ENCODE assay signal across 9 cellular contexts in genomic region chr20:45842169-45842812, GRCh38.
A peak's percentile ranks its signal among the peaks of the same experiment; 100 is the strongest.
DNase-seq lines count a peak whose midpoint lies in the region; ATAC-seq and TF ChIP-seq lines count a peak whose summit lies in the region.
"Had no signal": no experiment of that assay in that cellular context is flagged by ENCODE, and none has a peak within 500 bp of the region (broad histone marks: within the 10 kb centered on the region; RNA-seq: fewer than 3 reads in every experiment).

No MANE protein-coding gene starts in this region.

- H3K27me3 ChIP-seq in neutrophil = no peaks in the 10 kb centered on the region
- no peaks in the 10 kb centered on the region for H3K27me3 ChIP-seq in effector memory CD4-positive, alpha-beta T cell (replicated peaks; ENCODE audit: control insufficient read depth, insufficient read depth, low read length, poor library complexity, severe bottlenecking)

- no peaks in the 10 kb centered on the region for H3K4me1 ChIP-seq in neutrophil (ENCODE audit: control insufficient read depth in 1 of 2, insufficient read depth in 1 of 2, low read depth in 1 of 2, low read length in 1 of 2)
- no peaks in the 10 kb centered on the region for H3K4me1 ChIP-seq in effector memory CD4-positive, alpha-beta T cell (ENCODE audit: control insufficient read depth, insufficient read depth, low read length, poor library complexity, severe bottlenecking)

- H3K4me3 ChIP-seq in choroid plexus epithelial cell (ENCODE audit: low read depth, low read length) (no peak overlapping the region), neutrophil (ENCODE audit: low read depth in 1 of 2, low read length in 1 of 2) (no peak overlapping the region)
- no peak overlapping the region for H3K4me3 ChIP-seq in effector memory CD4-positive, alpha-beta T cell (ENCODE audit: insufficient read depth, low read depth, low read length, poor library complexity, severe bottlenecking)

- ATAC-seq in HG03103 (IDR thresholded peaks at IDR 0.05; ENCODE audit: low read depth, unreplicated experiment) = peak; percentile 92
- no peak for ATAC-seq in GM21515 (IDR thresholded peaks at IDR 0.05; ENCODE audit: unreplicated experiment)

- TF ChIP-seq CTCF in choroid plexus epithelial cell (conservative IDR thresholded peaks at IDR 0.05; ENCODE audit: low read depth, low read length) (no peak), neutrophil (IDR thresholded peaks at IDR 0.05) (no peak)

- H3K9me3 ChIP-seq in neutrophil = no peaks in the 10 kb centered on the region
- no peaks in the 10 kb centered on the region for H3K9me3 ChIP-seq in effector memory CD4-positive, alpha-beta T cell (ENCODE audit: control insufficient read depth, low read length)

- peak overlapping the region; percentile 54 for H3K27ac ChIP-seq in neutrophil
- no peak overlapping the region for H3K27ac ChIP-seq in effector memory CD4-positive, alpha-beta T cell (ENCODE audit: insufficient read depth, low read length, poor library complexity, severe bottlenecking)

- DNase-seq in GM03348 (ENCODE audit: low spot score) (peak; percentile 61), choroid plexus epithelial cell (ENCODE audit: low read depth) (peak; percentile 62), SW 1271 (lab: John Stamatoyannopoulos, UW) (no peak), globus pallidus (ENCODE audit: low spot score) (no peak)
- DNase-seq in effector memory CD4-positive, alpha-beta T cell = no peak
- DNase-seq: activated CD4-positive, alpha-beta T cell treated with anti-CD3 and anti-CD28 coated beads for 4 hours had no signal

- peaks cover 79% of the 10 kb centered on the region for H3K36me3 ChIP-seq in neutrophil
- peaks cover 54% of the 10 kb centered on the region for H3K36me3 ChIP-seq in effector memory CD4-positive, alpha-beta T cell (ENCODE audit: control insufficient read depth, insufficient read depth, low read length)

Comparison
In these comparisons a context has a peak if more than half of its experiments do, and no peak if none do; other contexts are left out.
1. DNase-seq: peak in GM03348 (single experiment) and choroid plexus epithelial cell (single experiment); none in effector memory CD4-positive, alpha-beta T cell (0 of 3), SW 1271 (0 of 2) and globus pallidus (single experiment).